ENCODE assay signal across 22 cellular contexts in the genomic region with DNA sequence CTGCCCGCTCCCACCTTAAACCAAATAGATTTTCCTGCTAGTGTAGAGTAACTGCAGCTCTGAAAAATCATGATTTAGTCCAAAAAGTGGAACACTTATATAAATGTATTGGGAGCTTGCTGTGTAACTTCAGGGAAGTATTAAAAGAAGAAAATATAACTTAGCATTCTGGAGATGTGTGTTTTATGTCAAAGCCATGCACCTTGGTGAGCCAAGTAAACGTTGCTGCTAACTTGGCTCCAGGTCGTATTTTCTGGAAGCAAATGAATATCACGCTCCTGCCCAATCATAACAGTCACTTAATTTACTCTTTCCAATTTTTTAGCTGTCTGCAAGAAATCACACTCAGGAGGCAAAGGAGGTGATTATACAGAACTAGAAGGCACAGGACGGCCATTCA.
DNase-seq lines count a peak whose midpoint lies in the region; ATAC-seq and TF ChIP-seq lines count a peak whose summit lies in the region.
"Had no signal": no experiment of that assay in that cellular context is flagged by ENCODE, and none has a peak within 500 bp of the region (broad histone marks: within the 10 kb centered on the region; RNA-seq: fewer than 3 reads in every experiment).

No MANE protein-coding gene starts in this region.

- H3K9me3 Mint-ChIP-seq in nephron: no peaks in the 10 kb centered on the region
- H3K9me3 Mint-ChIP-seq: CD4-positive, alpha-beta T cell; CD8-positive, alpha-beta T cell had no signal

- no peak for ATAC-seq in T-helper 17 cell
- ATAC-seq: CD8-positive, alpha-beta T cell; GM12878 had no signal

- no peak for TF ChIP-seq EP300 in sigmoid colon (IDR thresholded peaks at IDR 0.05)

- no peak for TF ChIP-seq CTCF in nephron (IDR thresholded peaks at IDR 0.05; ENCODE audit: unreplicated experiment in 3 of 3)
- no peak for TF ChIP-seq CTCF in sigmoid colon (IDR thresholded peaks at IDR 0.05)

- TF ChIP-seq POLR2A in sigmoid colon (IDR thresholded peaks at IDR 0.05): no peak

- H3K9me3 ChIP-seq in T-helper 17 cell (ENCODE audit: control insufficient read depth, low read length, poor library complexity, severe bottlenecking): no peaks in the 10 kb centered on the region
- no peaks in the 10 kb centered on the region for H3K9me3 ChIP-seq in sigmoid colon
- H3K9me3 ChIP-seq: BLaER1 treated with 17β-estradiol and CSF1 and Interleukin-3, amounts not matched to agents 10 nM and 100 nM had no signal

- DNase-seq in T-helper 17 cell: no peak
- DNase-seq in sigmoid colon: no peak
- DNase-seq in pons (ENCODE audit: low spot score): no peak
- DNase-seq in NK-92 (lab: John Stamatoyannopoulos, UW; ENCODE audit: unreplicated experiment): no peak
- DNase-seq in ACHN: no peak
- no peak for DNase-seq in activated CD8-positive, alpha-beta memory T cell treated with anti-CD3 and anti-CD28 coated beads for 24 hours
- DNase-seq: 8988T; AML-193; CD4-positive, alpha-beta T cell; CD8-positive, alpha-beta T cell; DMS 273 treated with DMSO at 0.1 percent for 48 hours; DMS153; DMS53; DMS79; DND-41; EL; GDM1 had no signal

- H3K4me1 Mint-ChIP-seq in T-helper 17 cell: peaks cover 2% of the 10 kb centered on the region
- H3K4me1 Mint-ChIP-seq in nephron: peaks cover 9% of the 10 kb centered on the region
- H3K4me1 Mint-ChIP-seq: B cell had no signal

- in situ Hi-C loops in ACHN (cut with HindIII; ENCODE audit: low pct_ligation_motif_present, low pct_unique_long_range_greater_than_20kb, low sequenced_read_pairs): no loop called here

- H3K36me3 ChIP-seq in sigmoid colon: peaks cover 0 to 22% (median 5%) of the 10 kb centered on the region in 4 donors

- no peak overlapping the region for H3K4me3 Mint-ChIP-seq in T-helper 17 cell
- H3K4me3 Mint-ChIP-seq in nephron: no peak overlapping the region
- H3K4me3 Mint-ChIP-seq: B cell; CD4-positive, alpha-beta T cell; CD8-positive, alpha-beta T cell had no signal

- H3K27me3 Mint-ChIP-seq in T-helper 17 cell: no peaks in the 10 kb centered on the region
- H3K27me3 Mint-ChIP-seq in nephron (ENCODE audit: low read depth): no peaks in the 10 kb centered on the region
- H3K27me3 Mint-ChIP-seq: B cell; CD4-positive, alpha-beta T cell had no signal

- H3K27ac Mint-ChIP-seq in T-helper 17 cell (peak overlapping the region; percentile 24), nephron (peak overlapping the region in 2 of 3 experiments; percentile 19 to 30)
- H3K27ac Mint-ChIP-seq: B cell; CD4-positive, alpha-beta T cell; CD8-positive, alpha-beta T cell had no signal

- 85 to 89% methylated on average over 5 of the region's 5 CpGs for WGBS in sigmoid colon, 2 donors

- H3K4me3 ChIP-seq in sigmoid colon: no peak overlapping the region
- H3K4me3 ChIP-seq: BLaER1 treated with 17β-estradiol and CSF1 and Interleukin-3, amounts not matched to agents 10 nM and 100 nM; GM12878 had no signal

- H3K27ac ChIP-seq in sigmoid colon: peak overlapping the region in 3 of 4 donors; percentile 12 to 63 (median 61)
- H3K27ac ChIP-seq: BLaER1 treated with 17β-estradiol and CSF1 and Interleukin-3, amounts not matched to agents 10 nM and 100 nM; C4-2B had no signal

- H3K4me1 ChIP-seq in sigmoid colon: peaks cover 0 to 25% (median 14%) of the 10 kb centered on the region in 4 donors

- intact Hi-C loops in sigmoid colon (cut with DNase I): no loop called here

- no peaks in the 10 kb centered on the region for H3K27me3 ChIP-seq in sigmoid colon
- H3K27me3 ChIP-seq: BLaER1 treated with 17β-estradiol and CSF1 and Interleukin-3, amounts not matched to agents 10 nM and 100 nM had no signal

- H3K36me3 Mint-ChIP-seq in T-helper 17 cell (ENCODE audit: low read depth): peaks cover 5% of the 10 kb centered on the region
- peaks cover 7% of the 10 kb centered on the region for H3K36me3 Mint-ChIP-seq in nephron (ENCODE audit: low read depth)
